In the genomic region with DNA sequence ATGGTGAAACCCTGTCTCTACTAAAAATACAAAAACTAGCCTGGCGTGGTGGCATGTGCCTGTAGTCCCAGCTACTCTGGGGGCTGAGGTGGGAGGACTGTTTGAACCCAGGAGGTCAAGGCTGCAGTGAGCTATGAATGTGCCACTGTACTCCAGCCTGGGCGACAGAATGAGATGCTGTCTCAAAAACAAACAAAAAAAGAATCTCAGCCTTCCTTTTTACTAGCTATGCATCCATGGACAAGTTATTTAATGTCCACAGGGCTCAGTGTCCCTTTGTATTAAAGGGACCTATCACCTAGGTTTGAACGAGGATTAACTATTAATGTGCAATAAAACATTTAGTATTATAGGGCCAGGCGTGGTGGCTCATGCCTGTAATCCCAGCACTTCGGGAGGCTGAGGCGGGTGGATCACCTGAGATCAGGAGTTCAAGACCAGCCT, we compare ENCODE assay signal across 7 cellular contexts. TPM values are rescaled to one million over a fixed set of nuclear protein-coding genes. Genes with fewer than 3 reads are reported as not detected.
DNase-seq lines count a peak whose midpoint lies in the region; ATAC-seq and TF ChIP-seq lines count a peak whose summit lies in the region.
"Not testable (repeated sequence)": the region's sequence is repeated elsewhere in the genome, so short reads cannot be mapped to it uniquely, and the experiment has no call there.
"Had no signal": no experiment of that assay in that cellular context is flagged by ENCODE, and none has a peak within 500 bp of the region (broad histone marks: within the 10 kb centered on the region; RNA-seq: fewer than 3 reads in every experiment).

No MANE protein-coding gene starts in this region.

- peak overlapping the region; percentile 82 to 97 (median 91); a peak in 20 of 22 replicates for H3K27ac ChIP-seq in BLaER1 treated with 17β-estradiol and CSF1 and Interleukin-3, amounts not matched to agents 10 nM and 100 nM
- peak overlapping the region; percentile 82 for H3K27ac ChIP-seq in RWPE1
- H3K27ac ChIP-seq in osteoblast (ENCODE audit: low read depth, low read length) = not testable (repeated sequence)
- peak overlapping the region; percentile 90 for H3K27ac ChIP-seq in psoas muscle
- peak overlapping the region; percentile 23 for H3K27ac ChIP-seq in subcutaneous abdominal adipose tissue (ENCODE audit: low read depth, low read length)

- not testable (repeated sequence) for H4K20me1 ChIP-seq in BLaER1 treated with 17β-estradiol and CSF1 and Interleukin-3, amounts not matched to agents 10 nM and 100 nM; osteoblast (ENCODE audit: insufficient read depth, low read length)

- H3K4me3 ChIP-seq in BLaER1 treated with 17β-estradiol and CSF1 and Interleukin-3, amounts not matched to agents 10 nM and 100 nM; osteoblast (ENCODE audit: insufficient read depth, low read length); psoas muscle; subcutaneous abdominal adipose tissue (ENCODE audit: low read depth in 1 of 5, low read length in 5 of 5): not testable (repeated sequence)

- peaks cover 0 to 39% (median 36%) of the 10 kb centered on the region in 11 experiments; a peak in 19 of 22 replicates for H3K9me3 ChIP-seq in BLaER1 treated with 17β-estradiol and CSF1 and Interleukin-3, amounts not matched to agents 10 nM and 100 nM (replicated peaks in 1 of 11)
- not testable (repeated sequence) for H3K9me3 ChIP-seq in osteoblast (ENCODE audit: low read depth, low read length); psoas muscle; subcutaneous abdominal adipose tissue (ENCODE audit: control insufficient read depth in 5 of 5, low read length in 5 of 5)

- intact Hi-C loops in psoas muscle (cut with DNase I) = loop anchor here (5.0 kb wide), 1 partner anchor 37 kb away; a partner anchor contains a TSS

- H2AFZ ChIP-seq in osteoblast (ENCODE audit: low read length) = peak overlapping the region; percentile 20

- CTCF ChIA-PET in RWPE1 (lab: Yijun Ruan, JAX) (interaction anchor here (0.9 kb wide), 1 partner anchor 10 kb away, joined by 3 read pairs; no protein-coding TSS in a partner anchor), WTC11 (lab: Charles Lee) (interaction anchor here (1.1 to 1.3 kb wide), 2 partner anchors 10 to 115 kb away, joined by 3 to 5 read pairs; a partner anchor contains a TSS)

- peak overlapping the region in 2 of 11 experiments; percentile 80 to 81; a peak in 4 of 22 replicates for H3K9ac ChIP-seq in BLaER1 treated with 17β-estradiol and CSF1 and Interleukin-3, amounts not matched to agents 10 nM and 100 nM
- not testable (repeated sequence) for H3K9ac ChIP-seq in subcutaneous abdominal adipose tissue (ENCODE audit: low read length in 5 of 5)

- H3K27ac Mint-ChIP-seq in WTC11 = not testable (repeated sequence)

- not testable (repeated sequence) for TF ChIP-seq CTCF in RWPE1 (conservative IDR thresholded peaks at IDR 0.05; ENCODE audit: low read depth); WTC11 (IDR thresholded peaks at IDR 0.05); osteoblast (IDR thresholded peaks at IDR 0.05; ENCODE audit: extremely low read depth, low read depth, low read length); psoas muscle (IDR thresholded peaks at IDR 0.05)

- peaks cover 28 to 92% (median 52%) of the 10 kb centered on the region in 10 experiments for H3K4me1 ChIP-seq in BLaER1 treated with 17β-estradiol and CSF1 and Interleukin-3, amounts not matched to agents 10 nM and 100 nM
- H3K4me1 ChIP-seq in osteoblast (ENCODE audit: insufficient read depth, low read length) (peaks cover 18% of the 10 kb centered on the region), psoas muscle (peaks cover 17% of the 10 kb centered on the region), subcutaneous abdominal adipose tissue (ENCODE audit: control insufficient read depth in 5 of 5, insufficient read depth in 5 of 5, low read length in 5 of 5) (peaks cover 6 to 18% (median 16%) of the 10 kb centered on the region in 5 donors)

- POLR2A ChIA-PET in RWPE1 (lab: Yijun Ruan, JAX; ENCODE audit: low non-redundant PET) = not testable (repeated sequence)
- POLR2A ChIA-PET in WTC11 (lab: Charles Lee) = interaction anchor here (0.6 kb wide), 1 partner anchor 194 kb away, joined by 4 read pairs; no protein-coding TSS in a partner anchor

- not testable (repeated sequence) for H3K9me3 Mint-ChIP-seq in WTC11

- 88 to 93% (median 89%) methylated on average over 6 of the region's 6 CpGs for WGBS in psoas muscle, 3 donors

- not testable (repeated sequence) for H3K79me2 ChIP-seq in osteoblast (ENCODE audit: insufficient read depth, low read length)

- DNase-seq in RWPE1 (ENCODE audit: low spot score); WTC11 (ENCODE audit: low spot score); osteoblast (ENCODE audit: insufficient read length, low spot score, missing footprints); psoas muscle: not testable (repeated sequence)

- not testable (repeated sequence) for ATAC-seq in WTC11, psoas muscle

- not testable (repeated sequence) for H3K27me3 ChIP-seq in BLaER1 treated with 17β-estradiol and CSF1 and Interleukin-3, amounts not matched to agents 10 nM and 100 nM; osteoblast (ENCODE audit: insufficient read depth, low read length); psoas muscle (ENCODE audit: insufficient read depth in 3 of 3, low read length in 2 of 3); subcutaneous abdominal adipose tissue (ENCODE audit: control insufficient read depth in 5 of 5, insufficient read depth in 4 of 5, low read length in 5 of 5)

- not testable (repeated sequence) for H3K36me3 Mint-ChIP-seq in WTC11

- peaks cover 10% of the 10 kb centered on the region for H3K4me1 Mint-ChIP-seq in WTC11

- not testable (repeated sequence) for H3K36me3 ChIP-seq in BLaER1 treated with 17β-estradiol and CSF1 and Interleukin-3, amounts not matched to agents 10 nM and 100 nM; osteoblast (ENCODE audit: insufficient read depth, low read length); psoas muscle (ENCODE audit: insufficient read depth in 1 of 2, low read depth in 1 of 2); subcutaneous abdominal adipose tissue (ENCODE audit: control insufficient read depth in 5 of 5, insufficient read depth in 5 of 5, low read length in 5 of 5)

- H3K4me2 ChIP-seq in BLaER1 treated with 17β-estradiol and CSF1 and Interleukin-3, amounts not matched to agents 10 nM and 100 nM = peak overlapping the region in 5 of 11 experiments; percentile 4 to 85 (median 83); a peak in 4 of 22 replicates
- H3K4me2 ChIP-seq in osteoblast (ENCODE audit: insufficient read depth, low read length) = not testable (repeated sequence)

- not testable (repeated sequence) for H3K4me3 Mint-ChIP-seq in WTC11

- H3K27me3 Mint-ChIP-seq in WTC11 (ENCODE audit: low read depth) = not testable (repeated sequence)

TF ChIP-seq in WTC11, 78 proteins besides CTCF, POLR2A, EP300 and RAD21:
- 0 out of 2 replicates have a peak, but pooled peaks have one; percentile 25 for TF ChIP-seq GABPB1 (CRISPR knock-in tag; IDR thresholded peaks at IDR 0.05)

RNA-seq across cellular contexts. Expression of a gene that starts 36.8 kb away (rescaled TPM):
- total RNA-seq in WTC11 (2021) = 19.9 to 24.9 TPM (median 23.0 TPM) in 3 replicates
- total RNA-seq in osteoblast = 113 and 143 TPM in 2 replicates
- 1,000 to 10,000 TPM in 2 of 4 donors, 100 to 1,000 TPM in 2; 117 to 1,975 (median 1,047) TPM for total RNA-seq in psoas muscle
- polyA plus RNA-seq in psoas muscle = 1,000 to 10,000 TPM in 1 of 3 donors, 100 to 1,000 TPM in 2; 418 to 3,967 (median 710) TPM
- total RNA-seq: Calu3 had no signal
